ENCODE assay signal across 8 cellular contexts in genomic region chr3:100068758-100069345, GRCh38. TPM values are rescaled to one million over a fixed set of nuclear protein-coding genes. Genes with fewer than 3 reads are reported as not detected.
A peak's percentile ranks its signal among the peaks of the same experiment; 100 is the strongest.
DNase-seq lines count a peak whose midpoint lies in the region; ATAC-seq, FAIRE-seq and TF ChIP-seq lines count a peak whose summit lies in the region.

No MANE protein-coding gene starts in this region.

- BruUV-seq in endothelial cell of umbilical vein (replicated peaks; lab: Mats Ljungman, UMichigan), result TSS peak; percentile 77

- H3K9ac ChIP-seq in BLaER1, result no peak overlapping the region
- H3K9ac ChIP-seq in endothelial cell of umbilical vein (replicated peaks; ENCODE audit: extremely low read depth, insufficient read depth, low read length), result no peak overlapping the region

- ATAC-seq in GM19372 (IDR thresholded peaks at IDR 0.05; ENCODE audit: low read depth, unreplicated experiment) (peak; percentile 69), HG03521 (IDR thresholded peaks at IDR 0.05; ENCODE audit: unreplicated experiment) (peak; percentile 68)

- H2AFZ ChIP-seq in endothelial cell of umbilical vein (ENCODE audit: low read depth, low read length), result no peak overlapping the region

- H3K4me3 ChIP-seq in BLaER1 (no peak overlapping the region), endothelial cell of umbilical vein (replicated peaks in 1 of 3; ENCODE audit: insufficient read depth in 1 of 3, low read depth in 1 of 3, low read length in 3 of 3) (no peak overlapping the region)

- H3K9me3 ChIP-seq in BLaER1 (0 out of 2 replicates have a peak, but pooled peaks cover 3% of the 10 kb centered on the region), endothelial cell of umbilical vein (replicated peaks; ENCODE audit: control insufficient read depth, insufficient read depth, low read length) (no peaks in the 10 kb centered on the region)

- no peaks in the 10 kb centered on the region for H3K9me1 ChIP-seq in endothelial cell of umbilical vein (replicated peaks; ENCODE audit: control insufficient read depth, extremely low read depth, insufficient read depth, low read length)

- H3K27ac ChIP-seq in BLaER1 (no peak overlapping the region), endothelial cell of umbilical vein (ENCODE audit: insufficient read depth, low read depth, low read length) (peak overlapping the region; percentile 54)

- peaks cover under 1% of the 10 kb centered on the region; the same call in 1 of the 2 replicates for H4K20me1 ChIP-seq in BLaER1
- no peaks in the 10 kb centered on the region for H4K20me1 ChIP-seq in endothelial cell of umbilical vein (replicated peaks; ENCODE audit: control insufficient read depth, extremely low read depth, insufficient read depth, low read length)

- H3K4me1 ChIP-seq in BLaER1 (peaks cover 39% of the 10 kb centered on the region), endothelial cell of umbilical vein (ENCODE audit: control insufficient read depth, extremely low read depth, insufficient read depth, low read length) (peaks cover 16% of the 10 kb centered on the region)

- H3K27me3 ChIP-seq in BLaER1, result no peaks in the 10 kb centered on the region
- H3K27me3 ChIP-seq in endothelial cell of umbilical vein (ENCODE audit: control insufficient read depth in 2 of 2, insufficient read depth in 2 of 2, low read length in 2 of 2), result no peaks in the 10 kb centered on the region

- TF ChIP-seq POLR2A in endothelial cell of umbilical vein (IDR thresholded peaks at IDR 0.05; ENCODE audit: low read depth, low read length), result no peak

- POLR2A ChIA-PET in endothelial cell of umbilical vein (lab: Charles Lee), result interaction anchor here (1.3 kb wide), 1 partner anchor 28 kb away, joined by 3 read pairs; no protein-coding TSS in a partner anchor

- TF ChIP-seq CTCF in endothelial cell of umbilical vein (IDR thresholded peaks at IDR 0.05; ENCODE audit: extremely low read depth in 1 of 2, insufficient read depth in 1 of 2, low read depth in 1 of 2, low read length in 2 of 2), result peak; percentile 71 to 75

- H3K36me3 ChIP-seq in BLaER1 (no peaks in the 10 kb centered on the region), endothelial cell of umbilical vein (ENCODE audit: control insufficient read depth in 2 of 2, extremely low read depth in 1 of 2, insufficient read depth in 2 of 2, low read length in 2 of 2) (no peaks in the 10 kb centered on the region)

- intact Hi-C loops in endothelial cell of umbilical vein (cut with micrococcal nuclease), result loop anchor here (1.0 to 10.0 kb wide), 6 partner anchors 28 to 526 kb away; no protein-coding TSS in a partner anchor

- peak; percentile 90 for FAIRE-seq in endothelial cell of umbilical vein (lab: Jason Lieb, UNC)

- CTCF ChIA-PET in endothelial cell of umbilical vein (lab: Charles Lee), result interaction anchor here (0.5 to 8.9 kb wide), 71 partner anchors 8 to 521 kb away, joined by 3 to 197 read pairs (median 4); partner anchors contain the start of gene TBC1D23

- peak overlapping the region; percentile 33 for H3K4me2 ChIP-seq in BLaER1
- peak overlapping the region; percentile 4 for H3K4me2 ChIP-seq in endothelial cell of umbilical vein (ENCODE audit: insufficient read depth, low read length)

- DNase-seq in NOMO-1 treated with DMSO at 0.1 percent for 48 hours (lab: John Stamatoyannopoulos, UW; ENCODE audit: unreplicated experiment) (peak; percentile 59), endothelial cell of umbilical vein (ENCODE audit: low read depth, low spot score) (peak; percentile 85), myocyte (ENCODE audit: low read depth) (peak; percentile 83)
- peak; percentile 34 to 46 for DNase-seq in activated CD8-positive, alpha-beta memory T cell treated with anti-CD3 and anti-CD28 coated beads for 4 hours (ENCODE audit: low read depth in 2 of 2)
- peak; percentile 44 to 49 for DNase-seq in stimulated activated CD8-positive, alpha-beta memory T cell treated with anti-CD3 and anti-CD28 coated beads, Interleukin-7, amount 100 ng/mL, for 1 hour (ENCODE audit: low read depth in 2 of 2)

- H3K79me2 ChIP-seq in endothelial cell of umbilical vein (ENCODE audit: control insufficient read depth, insufficient read depth, low read length), result no peaks in the 10 kb centered on the region

- dilution Hi-C loops in endothelial cell of umbilical vein (cut with MboI; ENCODE audit: extremely low pct_ligation_motif_present, low sequenced_read_pairs), result no loop called here

TF ChIP-seq in endothelial cell of umbilical vein, 7 proteins besides CTCF, POLR2A, EP300 and RAD21:
- TF ChIP-seq MAX (IDR thresholded peaks at IDR 0.05; ENCODE audit: insufficient read depth, insufficient read length) (peak; percentile 48), POLR2AphosphoS5 (IDR thresholded peaks at IDR 0.05; ENCODE audit: insufficient read depth, low read depth, low read length) (no peak), EZH2 (IDR thresholded peaks at IDR 0.05; ENCODE audit: borderline replicate concordance, low read depth, low read length, severe bottlenecking) (no peak), MYC (IDR thresholded peaks at IDR 0.05; ENCODE audit: low read depth, low read length) (no peak), GATA2 (IDR thresholded peaks at IDR 0.05; ENCODE audit: insufficient read depth, insufficient read length, low read depth, low read length) (no peak), JUN (IDR thresholded peaks at IDR 0.05; ENCODE audit: borderline replicate concordance, insufficient read depth, insufficient read length, low read depth) (no peak), FOS (IDR thresholded peaks at IDR 0.05; ENCODE audit: borderline replicate concordance, insufficient read depth, low read length) (no peak)

RNA-seq across cellular contexts. Expression of gene FILIP1L, which starts 45.4 kb away (rescaled TPM):
- total RNA-seq in endothelial cell of umbilical vein, result 29.2 and 29.9 TPM in 2 replicates
- 26.0 and 36.2 TPM in 2 replicates for polyA plus RNA-seq in endothelial cell of umbilical vein
- 35.9 and 37.4 TPM in 2 replicates for polyA plus RNA-seq in endothelial cell of umbilical vein (2011; cell fraction: cytosol; rRNA removed)
- 38.7 and 47.3 TPM in 2 replicates for polyA plus RNA-seq in endothelial cell of umbilical vein (2011; cell fraction: nucleus; rRNA removed)
- 15.9 and 17.7 TPM in 2 replicates for polyA plus RNA-seq in endothelial cell of umbilical vein (2012)
- 48.6 and 58.4 TPM in 2 replicates for polyA minus RNA-seq in endothelial cell of umbilical vein
- not detected for polyA minus RNA-seq in endothelial cell of umbilical vein (2011; cell fraction: cytosol; rRNA and poly(A)+ RNA removed)
- polyA minus RNA-seq in endothelial cell of umbilical vein (2011; cell fraction: nucleus; rRNA and poly(A)+ RNA removed), result 49.7 and 60.6 TPM in 2 replicates
- 10.8 and 14.4 TPM in 2 replicates for total RNA-seq in myocyte
- 20.3 TPM for polyA plus RNA-seq in myocyte (2012)
